In genomic region chr1:155320661-155321576, GRCh38 we compare ENCODE assay signal across 8 cellular contexts. TPM values are rescaled to one million over a fixed set of nuclear protein-coding genes. Genes with fewer than 3 reads are reported as not detected.
DNase-seq lines count a peak whose midpoint lies in the region; ATAC-seq and TF ChIP-seq lines count a peak whose summit lies in the region.

A gene with protein sequence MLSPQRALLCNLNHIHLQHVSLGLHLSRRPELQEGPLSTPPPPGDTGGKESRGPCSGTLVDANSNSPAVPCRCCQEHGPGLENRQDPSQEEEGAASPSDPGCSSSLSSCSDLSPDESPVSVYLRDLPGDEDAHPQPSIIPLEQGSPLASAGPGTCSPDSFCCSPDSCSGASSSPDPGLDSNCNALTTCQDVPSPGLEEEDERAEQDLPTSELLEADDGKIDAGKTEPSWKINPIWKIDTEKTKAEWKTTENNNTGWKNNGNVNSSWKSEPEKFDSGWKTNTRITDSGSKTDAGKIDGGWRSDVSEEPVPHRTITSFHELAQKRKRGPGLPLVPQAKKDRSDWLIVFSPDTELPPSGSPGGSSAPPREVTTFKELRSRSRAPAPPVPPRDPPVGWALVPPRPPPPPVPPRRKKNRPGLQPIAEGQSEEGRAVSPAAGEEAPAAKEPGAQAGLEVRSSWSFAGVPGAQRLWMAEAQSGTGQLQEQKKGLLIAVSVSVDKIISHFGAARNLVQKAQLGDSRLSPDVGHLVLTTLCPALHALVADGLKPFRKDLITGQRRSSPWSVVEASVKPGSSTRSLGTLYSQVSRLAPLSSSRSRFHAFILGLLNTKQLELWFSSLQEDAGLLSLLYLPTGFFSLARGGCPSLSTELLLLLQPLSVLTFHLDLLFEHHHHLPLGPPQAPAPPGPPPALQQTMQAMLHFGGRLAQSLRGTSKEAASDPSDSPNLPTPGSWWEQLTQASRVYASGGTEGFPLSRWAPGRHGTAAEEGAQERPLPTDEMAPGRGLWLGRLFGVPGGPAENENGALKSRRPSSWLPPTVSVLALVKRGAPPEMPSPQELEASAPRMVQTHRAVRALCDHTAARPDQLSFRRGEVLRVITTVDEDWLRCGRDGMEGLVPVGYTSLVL (plus strand): TSS chr1:155320894. CDS start chr1:155321774, 880 bp downstream.

- peaks cover 49% of the 10 kb centered on the region for H3K4me1 Mint-ChIP-seq in activated CD8-positive, alpha-beta memory T cell treated with anti-CD3 and anti-CD28 coated beads, Interleukin-2, amount 10 ng/mL, durations not matched to agents 7 days and 5 days

- H3K27me3 Mint-ChIP-seq in activated CD8-positive, alpha-beta memory T cell treated with anti-CD3 and anti-CD28 coated beads, Interleukin-2, amount 10 ng/mL, durations not matched to agents 7 days and 5 days, result no peaks in the 10 kb centered on the region

- H3K4me3 Mint-ChIP-seq in activated CD8-positive, alpha-beta memory T cell treated with anti-CD3 and anti-CD28 coated beads, Interleukin-2, amount 10 ng/mL, durations not matched to agents 7 days and 5 days, result peak within 1 kb of the TSS; percentile 15

- WGBS in lung, 2 donors, result 16 to 22% methylated on average over 48 to 50 of the region's 50 CpGs

- CTCF ChIA-PET in activated CD8-positive, alpha-beta memory T cell treated with anti-CD3 and anti-CD28 coated beads, Interleukin-2, amount 10 ng/mL, durations not matched to agents 7 days and 5 days (lab: Charles Lee), result interaction anchor here (0.6 to 9.0 kb wide), 13 partner anchors 9 to 216 kb away, joined by 3 to 160 read pairs (median 18); partner anchors contain the start of genes CLK2, ENTREP3, FDPS and SCAMP3

- no peaks in the 10 kb centered on the region for H3K9me3 ChIP-seq in effector memory CD4-positive, alpha-beta T cell (ENCODE audit: control insufficient read depth, low read length)
- H3K9me3 ChIP-seq in lung (ENCODE audit: control insufficient read depth in 2 of 2, insufficient read depth in 1 of 2, low read length in 1 of 2), result no peaks in the 10 kb centered on the region

- peaks cover 18% of the 10 kb centered on the region for H3K36me3 Mint-ChIP-seq in activated CD8-positive, alpha-beta memory T cell treated with anti-CD3 and anti-CD28 coated beads, Interleukin-2, amount 10 ng/mL, durations not matched to agents 7 days and 5 days

- H3K27ac Mint-ChIP-seq in activated CD8-positive, alpha-beta memory T cell treated with anti-CD3 and anti-CD28 coated beads, Interleukin-2, amount 10 ng/mL, durations not matched to agents 7 days and 5 days, result peak within 1 kb of the TSS; percentile 25

- no peaks in the 10 kb centered on the region for H3K9me3 Mint-ChIP-seq in activated CD8-positive, alpha-beta memory T cell treated with anti-CD3 and anti-CD28 coated beads, Interleukin-2, amount 10 ng/mL, durations not matched to agents 7 days and 5 days (ENCODE audit: low read depth)

- no peak for TF ChIP-seq CTCF in lung (IDR thresholded peaks at IDR 0.05; ENCODE audit: control extremely low read depth, extremely low read depth)

- peak within 1 kb of the TSS; percentile 50 for H3K4me3 ChIP-seq in effector memory CD4-positive, alpha-beta T cell (ENCODE audit: insufficient read depth, low read depth, low read length, poor library complexity, severe bottlenecking)
- H3K4me3 ChIP-seq in lung, result peak within 1 kb of the TSS; percentile 1

- peaks cover 15% of the 10 kb centered on the region for H3K4me1 ChIP-seq in effector memory CD4-positive, alpha-beta T cell (ENCODE audit: control insufficient read depth, insufficient read depth, low read length, poor library complexity, severe bottlenecking)
- peaks cover 0 to 14% of the 10 kb centered on the region in 2 donors for H3K4me1 ChIP-seq in lung (ENCODE audit: control insufficient read depth in 2 of 2, insufficient read depth in 2 of 2, low read length in 2 of 2)

- peaks cover 7% of the 10 kb centered on the region for H3K36me3 ChIP-seq in effector memory CD4-positive, alpha-beta T cell (ENCODE audit: control insufficient read depth, insufficient read depth, low read length)
- peaks cover 2 to 15% of the 10 kb centered on the region in 2 donors for H3K36me3 ChIP-seq in lung (ENCODE audit: control insufficient read depth in 2 of 2, insufficient read depth in 2 of 2, low read length in 2 of 2)

- H3K27ac ChIP-seq in effector memory CD4-positive, alpha-beta T cell (ENCODE audit: insufficient read depth, low read length, poor library complexity, severe bottlenecking), result no peak within 1 kb of the TSS
- peak within 1 kb of the TSS; percentile 47 to 55 for H3K27ac ChIP-seq in lung (ENCODE audit: low read depth in 1 of 2, low read length in 1 of 2)

- DNase-seq in DMS153 treated with DMSO at 0.1 percent for 48 hours (lab: John Stamatoyannopoulos, UW; ENCODE audit: unreplicated experiment) (peak; percentile 69), NCI-H2196 (lab: John Stamatoyannopoulos, UW; ENCODE audit: unreplicated experiment) (peak; percentile 85), lung (ENCODE audit: low spot score) (peak; percentile 73)
- peak; percentile 81 for DNase-seq in activated CD8-positive, alpha-beta memory T cell treated with anti-CD3 and anti-CD28 coated beads, Interleukin-2, amount 10 ng/mL, durations not matched to agents 7 days and 5 days
- peak; percentile 38 to 60 (median 52) for DNase-seq in effector memory CD4-positive, alpha-beta T cell
- peak; percentile 72 for DNase-seq in stimulated activated CD4-positive, alpha-beta T cell treated with anti-CD3 and anti-CD28 coated beads, Interleukin-4, amount 100 ng/mL, for 4 hours

- peak; percentile 10 for ATAC-seq in activated CD8-positive, alpha-beta memory T cell treated with anti-CD3 and anti-CD28 coated beads, Interleukin-2, amount 10 ng/mL, durations not matched to agents 7 days and 5 days
- ATAC-seq in lung (ENCODE audit: insufficient read depth, low FRiP score) (no peak), HG02852 (IDR thresholded peaks at IDR 0.05; ENCODE audit: unreplicated experiment) (no peak), HG03469 (IDR thresholded peaks at IDR 0.05; ENCODE audit: unreplicated experiment) (no peak)

- no peaks in the 10 kb centered on the region for H3K27me3 ChIP-seq in effector memory CD4-positive, alpha-beta T cell (replicated peaks; ENCODE audit: control insufficient read depth, insufficient read depth, low read length, poor library complexity, severe bottlenecking)
- H3K27me3 ChIP-seq in lung (ENCODE audit: control insufficient read depth, insufficient read depth), result no peaks in the 10 kb centered on the region

RNA-seq across cellular contexts. Expression of the gene that starts here (rescaled TPM):
- 10 to 100 TPM; 29.1 to 33.2 TPM for total RNA-seq in activated CD8-positive, alpha-beta memory T cell treated with anti-CD3 and anti-CD28 coated beads, Interleukin-2, amount 10 ng/mL, durations not matched to agents 7 days and 5 days
- total RNA-seq in lung, result 10 to 100 TPM; 25.0 to 37.7 TPM
- 10 to 100 TPM; 18.2 to 20.6 TPM for polyA plus RNA-seq in lung
